ENCODE assay signal across 3 cellular contexts in genomic region chr11:19843106-19843505, GRCh38.
TF ChIP-seq lines count a peak whose summit lies in the region.

No MANE protein-coding gene starts in this region.

TF ChIP-seq in SK-N-SH, 30 proteins besides CTCF, POLR2A, EP300 and RAD21 (continued from another document):
- no peak for TF ChIP-seq ELF1 (IDR thresholded peaks at IDR 0.05)
- no peak for TF ChIP-seq TEAD4 (IDR thresholded peaks at IDR 0.05; ENCODE audit: borderline replicate concordance, insufficient read depth)
- TF ChIP-seq CHD2 (IDR thresholded peaks at IDR 0.05; ENCODE audit: low read length, partially characterized antibody): no peak
- no peak for TF ChIP-seq TCF12 (IDR thresholded peaks at IDR 0.05)
- no peak for TF ChIP-seq IRF3 (IDR thresholded peaks at IDR 0.05; ENCODE audit: low read depth, low read length)
- peak; percentile 64 for TF ChIP-seq GATA2 (CRISPR knock-in tag; IDR thresholded peaks at IDR 0.05)
- TF ChIP-seq PBX3 (IDR thresholded peaks at IDR 0.05): no peak
- no peak for TF ChIP-seq SMC3 (IDR thresholded peaks at IDR 0.05; ENCODE audit: low read depth, low read length)
- no peak for TF ChIP-seq POLR2AphosphoS5 (IDR thresholded peaks at IDR 0.05; ENCODE audit: low read depth, low read length)

TF ChIP-seq in SK-N-SH treated with all-trans-retinoic acid at 6 μM for 48 hours, 23 proteins besides CTCF, POLR2A, EP300 and RAD21 (continued from another document):
- no peak for TF ChIP-seq TSHZ2 (CRISPR knock-in tag; IDR thresholded peaks at IDR 0.05)
- no peak for TF ChIP-seq ZC3H10 (CRISPR knock-in tag; IDR thresholded peaks at IDR 0.05)
- TF ChIP-seq RARB (CRISPR knock-in tag; IDR thresholded peaks at IDR 0.05): no peak
- no peak for TF ChIP-seq ZFP30 (CRISPR knock-in tag; IDR thresholded peaks at IDR 0.05)
TF ChIP-seq in SK-N-SH treated with all-trans-retinoic acid at 6 μM for 48 hours: peak in this region for 0.

TF ChIP-seq in endothelial cell of umbilical vein, 7 proteins besides CTCF, POLR2A, EP300 and RAD21 (continued from another document):
- TF ChIP-seq FOS (IDR thresholded peaks at IDR 0.05; ENCODE audit: borderline replicate concordance, insufficient read depth, low read length) (no peak), EZH2 (IDR thresholded peaks at IDR 0.05; ENCODE audit: borderline replicate concordance, low read depth, low read length, severe bottlenecking) (no peak), JUN (IDR thresholded peaks at IDR 0.05; ENCODE audit: borderline replicate concordance, insufficient read depth, insufficient read length, low read depth) (no peak), MAX (IDR thresholded peaks at IDR 0.05; ENCODE audit: insufficient read depth, insufficient read length) (no peak)
